In genomic region chr3:195750797-195751520, GRCh38 we compare ENCODE assay signal across 16 cellular contexts. TPM values are rescaled to one million over a fixed set of nuclear protein-coding genes. Genes with fewer than 3 reads are reported as not detected.
"Had no signal": no experiment of that assay in that cellular context is flagged by ENCODE, and none has a peak within 500 bp of the region (broad histone marks: within the 10 kb centered on the region; RNA-seq: fewer than 3 reads in every experiment).

No MANE protein-coding gene starts in this region.

- DNase-seq: cortex of kidney; dorsolateral prefrontal cortex; effector CD8-positive, alpha-beta T cell; foreskin melanocyte; heart right ventricle; islet precursor cell; mammary epithelial cell; naive thymus-derived CD8-positive, alpha-beta T cell; sigmoid colon; stimulated activated CD4-positive, alpha-beta T cell treated with anti-CD3 and anti-CD28 coated beads, Interleukin-12 subunit alpha, Interleukin-12 subunit beta, amount 100 ng/mL, for 4 hours; stimulated activated naive CD4-positive, alpha-beta T cell treated with Interleukin-2 at 50 U/mL for 16 hours; trophoblast cell had no signal

- H3K27ac ChIP-seq: dorsolateral prefrontal cortex, heart right ventricle, neutrophil, right atrium auricular region, sigmoid colon, skin epidermis had no signal

- H3K27me3 ChIP-seq: right atrium auricular region had no signal

- H3K4me3 Mint-ChIP-seq: naive thymus-derived CD8-positive, alpha-beta T cell had no signal

- H3K9me3 Mint-ChIP-seq: naive thymus-derived CD8-positive, alpha-beta T cell had no signal

- H3K36me3 ChIP-seq: heart right ventricle, neutrophil, right atrium auricular region, sigmoid colon had no signal

- H3K27ac Mint-ChIP-seq: naive thymus-derived CD8-positive, alpha-beta T cell had no signal

- ATAC-seq: heart right ventricle; naive thymus-derived CD8-positive, alpha-beta T cell had no signal

- H3K4me1 ChIP-seq: right atrium auricular region had no signal

- H3K9me3 ChIP-seq: heart right ventricle, neutrophil, right atrium auricular region, sigmoid colon had no signal

- H3K4me3 ChIP-seq: dorsolateral prefrontal cortex, heart right ventricle, right atrium auricular region, sigmoid colon, skin epidermis had no signal

RNA-seq across cellular contexts. Expression of gene MUC20, which starts 30.2 kb away (rescaled TPM):
- total RNA-seq: glomerular endothelial cell had no signal
